24 cellular contexts compared by ENCODE assay signal in the genomic region with DNA sequence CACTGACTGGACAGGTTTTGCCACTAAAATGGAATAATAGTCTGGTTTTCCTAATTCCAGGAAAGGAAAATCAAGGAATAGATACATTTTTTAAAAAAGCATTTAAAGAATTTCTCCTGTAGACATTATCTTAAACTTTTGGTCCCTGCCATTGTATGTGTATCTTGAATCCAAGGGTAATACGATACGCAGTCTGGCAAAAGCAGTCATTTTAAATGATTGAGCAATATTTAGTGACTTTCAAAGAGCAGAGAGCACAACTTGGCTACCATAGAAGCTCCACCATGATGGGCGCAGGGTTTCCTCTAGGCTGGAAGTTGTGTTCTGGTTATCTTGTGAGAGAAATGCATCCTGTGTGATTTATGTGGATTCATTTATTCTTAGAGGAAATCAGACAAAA.
DNase-seq lines count a peak whose midpoint lies in the region; ATAC-seq and TF ChIP-seq lines count a peak whose summit lies in the region.
"Had no signal": no experiment of that assay in that cellular context is flagged by ENCODE, and none has a peak within 500 bp of the region (broad histone marks: within the 10 kb centered on the region; RNA-seq: fewer than 3 reads in every experiment).

No MANE protein-coding gene starts in this region.

- H3K4me1 ChIP-seq in left ventricle myocardium inferior = no peaks in the 10 kb centered on the region

- H3K4me1 Mint-ChIP-seq in nephron progenitor cell = peaks cover 31% of the 10 kb centered on the region

- H3K27ac ChIP-seq in left ventricle myocardium inferior (replicated peaks) = no peak overlapping the region
- H3K27ac ChIP-seq: 22Rv1; BLaER1 treated with 17β-estradiol and CSF1 and Interleukin-3, amounts not matched to agents 10 nM and 100 nM had no signal

- H3K4me3 ChIP-seq in fibroblast of the aortic adventitia (ENCODE audit: low read depth, low read length) (no peak overlapping the region), left ventricle myocardium inferior (no peak overlapping the region)
- H3K4me3 ChIP-seq: BLaER1 treated with 17β-estradiol and CSF1 and Interleukin-3, amounts not matched to agents 10 nM and 100 nM had no signal

- H3K4me3 Mint-ChIP-seq in nephron progenitor cell = no peak overlapping the region
- H3K4me3 Mint-ChIP-seq: CD8-positive, alpha-beta T cell had no signal

- no peaks in the 10 kb centered on the region for H3K36me3 Mint-ChIP-seq in nephron progenitor cell (ENCODE audit: low read depth)
- H3K36me3 Mint-ChIP-seq: CD8-positive, alpha-beta T cell had no signal

- H3K27me3 Mint-ChIP-seq in nephron progenitor cell (ENCODE audit: low read depth, poor library complexity) = no peaks in the 10 kb centered on the region

- no peaks in the 10 kb centered on the region for H3K9me3 Mint-ChIP-seq in nephron progenitor cell
- H3K9me3 Mint-ChIP-seq: CD8-positive, alpha-beta T cell had no signal

- H3K27ac Mint-ChIP-seq in nephron progenitor cell = peak overlapping the region; percentile 86
- H3K27ac Mint-ChIP-seq: CD8-positive, alpha-beta T cell had no signal

- DNase-seq in DMS53 (lab: John Stamatoyannopoulos, UW) (peak; percentile 53), DMS53 treated with DMSO at 0.1 percent for 48 hours (lab: John Stamatoyannopoulos, UW; ENCODE audit: unreplicated experiment) (no peak), fibroblast of the aortic adventitia (ENCODE audit: low read depth) (peak; percentile 27), nephron progenitor cell (no peak), left ventricle myocardium inferior (no peak), anterior cingulate cortex (lab: John Stamatoyannopoulos, UW) (no peak), Right ventricle myocardium inferior (ENCODE audit: missing footprints) (no peak)
- DNase-seq: ACHN; Calu3; CD8-positive, alpha-beta T cell; EL; GF-D8; KBM-7; MM.1S; NCI-H1048; NCI-H1417 treated with DMSO at 0.1 percent for 48 hours; NCI-H187; NCI-H446; NCI-H526; Right ventricle myocardium superior had no signal

- intact Hi-C loops in left ventricle myocardium inferior (cut with micrococcal nuclease) = no loop called here
- intact Hi-C loops in Right ventricle myocardium inferior (cut with DNase I) = loop anchor here (5.0 kb wide), 3 partner anchors 95 to 185 kb away; partner anchors contain the start of gene NEDD4L

- H3K9me3 ChIP-seq in left ventricle myocardium inferior (replicated peaks) = no peaks in the 10 kb centered on the region
- H3K9me3 ChIP-seq: BLaER1 treated with 17β-estradiol and CSF1 and Interleukin-3, amounts not matched to agents 10 nM and 100 nM had no signal

- ATAC-seq in GM21515 (IDR thresholded peaks at IDR 0.05; ENCODE audit: unreplicated experiment) (no peak), Right ventricle myocardium inferior (no peak)
- ATAC-seq: CD8-positive, alpha-beta T cell; HCT116 had no signal

- TF ChIP-seq CTCF in fibroblast of the aortic adventitia (IDR thresholded peaks at IDR 0.05; ENCODE audit: insufficient read depth, low read length) = no peak
- no peak for TF ChIP-seq CTCF in nephron progenitor cell (IDR thresholded peaks at IDR 0.05)
- TF ChIP-seq CTCF in left ventricle myocardium inferior (IDR thresholded peaks at IDR 0.05; ENCODE audit: borderline replicate concordance) = no peak

- no peaks in the 10 kb centered on the region for H3K36me3 ChIP-seq in left ventricle myocardium inferior
- H3K36me3 ChIP-seq: BLaER1 treated with 17β-estradiol and CSF1 and Interleukin-3, amounts not matched to agents 10 nM and 100 nM had no signal

- no peaks in the 10 kb centered on the region for H3K27me3 ChIP-seq in left ventricle myocardium inferior (ENCODE audit: low read depth)

Comparison
In these comparisons a context has a peak if more than half of its experiments do, and no peak if none do; other contexts are left out.
1. DNase-seq: peak in DMS53 (single experiment) and fibroblast of the aortic adventitia (single experiment); none in DMS53 treated with DMSO at 0.1 percent for 48 hours (single experiment), nephron progenitor cell (single experiment), left ventricle myocardium inferior (single experiment), anterior cingulate cortex (0 of 58) and Right ventricle myocardium inferior (single experiment).